9 cellular contexts compared by ENCODE assay signal in genomic region chr16:67804853-67805542, GRCh38. TPM values are rescaled to one million over a fixed set of nuclear protein-coding genes. Genes with fewer than 3 reads are reported as not detected.
A peak's percentile ranks its signal among the peaks of the same experiment; 100 is the strongest.
DNase-seq lines count a peak whose midpoint lies in the region; ATAC-seq and TF ChIP-seq lines count a peak whose summit lies in the region.
"Had no signal": no experiment of that assay in that cellular context is flagged by ENCODE, and none has a peak within 500 bp of the region (broad histone marks: within the 10 kb centered on the region; RNA-seq: fewer than 3 reads in every experiment).

No MANE protein-coding gene starts in this region.

- no peak overlapping the region for H2AFZ ChIP-seq in GM23248

- no peak for TF ChIP-seq EP300 in sigmoid colon (IDR thresholded peaks at IDR 0.05)

- no peak for TF ChIP-seq POLR2A in sigmoid colon (IDR thresholded peaks at IDR 0.05)

- H3K9me3 ChIP-seq in GM23248 (ENCODE audit: low read depth), result no peaks in the 10 kb centered on the region
- H3K9me3 ChIP-seq in sigmoid colon, result no peaks in the 10 kb centered on the region

- no peaks in the 10 kb centered on the region; the same call in 1 of the 2 replicates for H4K20me1 ChIP-seq in GM23248 (ENCODE audit: insufficient read depth)

- intact Hi-C loops in sigmoid colon (cut with DNase I), result loop anchor here (10.0 kb wide), 2 partner anchors 220 to 280 kb away; partner anchors contain the start of genes DDX28, DUS2 and RIPOR1

- H3K27ac Mint-ChIP-seq in T-cell, result peak overlapping the region; percentile 59 to 94

- H3K4me1 Mint-ChIP-seq in T-cell, result peaks cover 54 to 63% (median 58%) of the 10 kb centered on the region in 3 donors

- peaks cover 62% of the 10 kb centered on the region for H3K79me2 ChIP-seq in GM23248 (ENCODE audit: insufficient read depth)

- peak overlapping the region; percentile 76 to 89 (median 87) for H3K4me3 Mint-ChIP-seq in T-cell

- peaks cover 14% of the 10 kb centered on the region for H3K4me1 ChIP-seq in GM23248 (ENCODE audit: insufficient read depth)
- H3K4me1 ChIP-seq in sigmoid colon, result peaks cover 0 to 36% (median 24%) of the 10 kb centered on the region in 4 donors

- peak overlapping the region; percentile 92 for H3K4me2 ChIP-seq in GM23248 (ENCODE audit: unreplicated experiment)

- H3K9me2 ChIP-seq in GM23248 (ENCODE audit: insufficient read depth), result no peaks in the 10 kb centered on the region

- no peaks in the 10 kb centered on the region for H3K9me3 Mint-ChIP-seq in T-cell

- peak overlapping the region; percentile 93 for H3K4me3 ChIP-seq in GM23248
- H3K4me3 ChIP-seq in fibroblast of the aortic adventitia (ENCODE audit: low read depth, low read length), result peak overlapping the region; percentile 97
- peak overlapping the region in 3 of 4 donors; percentile 83 to 99 (median 93) for H3K4me3 ChIP-seq in sigmoid colon

- in situ Hi-C loops in GM23248 (cut with MboI), result loop anchor here (10.0 kb wide), 1 partner anchor 130 kb away; no protein-coding TSS in a partner anchor

- 88 to 95% methylated on average over 4 of the region's 4 CpGs for WGBS in GM23248 (ENCODE audit: low coverage in 1 of 2, low lambda C conversion rate in 2 of 2, missing lambda C conversion rate in 2 of 2), 2 experiments
- WGBS in sigmoid colon, 2 donors, result 74 to 84% methylated on average over 4 of the region's 4 CpGs

- DNase-seq in GM23248 (no peak), T-cell (no peak), fibroblast of the aortic adventitia (ENCODE audit: low read depth) (no peak), sigmoid colon (no peak), NCI-H69 (lab: John Stamatoyannopoulos, UW) (no peak)
- no peak for DNase-seq in activated CD8-positive, alpha-beta memory T cell treated with anti-CD3 and anti-CD28 coated beads, Interleukin-2, amount 50 U/mL, for 48 hours

- H3K36me3 ChIP-seq in GM23248 (ENCODE audit: low read depth) (no peaks in the 10 kb centered on the region), sigmoid colon (peaks cover 0 to 12% (median 2%) of the 10 kb centered on the region in 4 donors)

- no peaks in the 10 kb centered on the region for H3F3A ChIP-seq in GM23248 (ENCODE audit: insufficient read depth)

- H3K27me3 ChIP-seq in GM23248 (replicated peaks; ENCODE audit: insufficient read depth) (no peaks in the 10 kb centered on the region), sigmoid colon (no peaks in the 10 kb centered on the region)

- no peaks in the 10 kb centered on the region for H3K27me3 Mint-ChIP-seq in T-cell

- ATAC-seq in T-cell (replicated peaks in 1 of 4), result no peak
- no peak for ATAC-seq in HG03457 (IDR thresholded peaks at IDR 0.05; ENCODE audit: unreplicated experiment)
- no peak for ATAC-seq in HG03135 (IDR thresholded peaks at IDR 0.05; ENCODE audit: unreplicated experiment)
- ATAC-seq: Right ventricle myocardium inferior had no signal

- H3K36me3 Mint-ChIP-seq in T-cell, result peaks cover 20% of the 10 kb centered on the region

- H3K27ac ChIP-seq in GM23248 (no peak overlapping the region), sigmoid colon (no peak overlapping the region)

- H3K9ac ChIP-seq in GM23248, result peak overlapping the region; percentile 92

- TF ChIP-seq CTCF in fibroblast of the aortic adventitia (IDR thresholded peaks at IDR 0.05; ENCODE audit: insufficient read depth, low read length) (no peak), sigmoid colon (IDR thresholded peaks at IDR 0.05) (no peak)

- POLR2A ChIA-PET in T-cell (lab: Charles Lee), result no interaction called here

- CTCF ChIA-PET in T-cell (lab: Charles Lee), result no interaction called here

RNA-seq across cellular contexts. Expression of gene RANBP10, which starts 1.4 kb away (rescaled TPM):
- total RNA-seq in GM23248 (2014; rRNA removed; shearing (Covaris generic)), result 2.4 and 3.3 TPM in 2 replicates
- 5.8 and 6.1 TPM in 2 replicates for polyA plus RNA-seq in GM23248 (2016; fragmentation: Nextera tagmentation; extraction: Ambion mirVana)
- 10 to 100 TPM; 21.9 to 29.3 (median 24.5) TPM for total RNA-seq in T-cell
- total RNA-seq in fibroblast of the aortic adventitia (ENCODE audit: low replicate concordance), result 3.1 and 6.4 TPM in 2 replicates
- 1 to 10 TPM; 7.1 to 10.0 (median 7.6) TPM for total RNA-seq in sigmoid colon
- 10 to 100 TPM in 1 of 3 donors, 1 to 10 TPM in 2; 4.2 to 15.5 (median 4.6) TPM for polyA plus RNA-seq in sigmoid colon

RNA-seq across cellular contexts. Expression of gene TSNAXIP1, which starts 1.7 kb away (rescaled TPM):
- total RNA-seq in GM23248 (2014; rRNA removed; shearing (Covaris generic)), result 0.65 and 2.4 TPM in 2 replicates
- polyA plus RNA-seq in GM23248 (2016; fragmentation: Nextera tagmentation; extraction: Ambion mirVana), result 0.79 and 1.2 TPM in 2 replicates
- total RNA-seq in T-cell, result under 1 TPM; 0.30 to 0.45 (median 0.37) TPM
- 0.99 and 1.8 TPM in 2 replicates for total RNA-seq in fibroblast of the aortic adventitia (ENCODE audit: low replicate concordance)
- 1 to 10 TPM; 1.1 to 2.9 (median 1.8) TPM for total RNA-seq in sigmoid colon
- polyA plus RNA-seq in sigmoid colon, result under 1 TPM in 2 of 3 donors, not detected in 1; 0.60 to 0.92 TPM

RNA-seq across cellular contexts. Expression of gene THAP11, which starts 37.1 kb away (rescaled TPM):
- 27.9 and 37.9 TPM in 2 replicates for total RNA-seq in GM23248 (2014; rRNA removed; shearing (Covaris generic))
- polyA plus RNA-seq in GM23248 (2016; fragmentation: Nextera tagmentation; extraction: Ambion mirVana), result 23.4 and 23.6 TPM in 2 replicates
- 10 to 100 TPM; 37.9 to 59.9 (median 55.5) TPM for total RNA-seq in T-cell
- total RNA-seq in fibroblast of the aortic adventitia (ENCODE audit: low replicate concordance), result 19.8 and 21.1 TPM in 2 replicates
- 10 to 100 TPM; 63.9 to 85.6 (median 75.2) TPM for total RNA-seq in sigmoid colon
- 10 to 100 TPM; 16.2 to 23.4 (median 20.8) TPM for polyA plus RNA-seq in sigmoid colon

RNA-seq across cellular contexts. Expression of gene NUTF2, which starts 41.7 kb away (rescaled TPM):
- total RNA-seq in GM23248 (2014; rRNA removed; shearing (Covaris generic)), result 52.9 and 119 TPM in 2 replicates
- polyA plus RNA-seq in GM23248 (2016; fragmentation: Nextera tagmentation; extraction: Ambion mirVana), result 268 and 280 TPM in 2 replicates
- total RNA-seq in T-cell, result 10 to 100 TPM; 37.4 to 55.0 (median 48.3) TPM
- total RNA-seq in fibroblast of the aortic adventitia (ENCODE audit: low replicate concordance), result 24.4 and 155 TPM in 2 replicates
- total RNA-seq in sigmoid colon, result 100 to 1,000 TPM in 1 of 4 donors, 10 to 100 TPM in 3; 50.8 to 106 (median 85.4) TPM
- polyA plus RNA-seq in sigmoid colon, result 100 to 1,000 TPM in 1 of 3 donors, 10 to 100 TPM in 2; 93.8 to 115 (median 99.7) TPM

RNA-seq across cellular contexts. Expression of gene CENPT, which starts 42.5 kb away (rescaled TPM):
- total RNA-seq in GM23248 (2014; rRNA removed; shearing (Covaris generic)), result 53.4 and 59.4 TPM in 2 replicates
- polyA plus RNA-seq in GM23248 (2016; fragmentation: Nextera tagmentation; extraction: Ambion mirVana) (54.0 and 63.1 TPM in 2 replicates), sigmoid colon (10 to 100 TPM in 2 of 3 donors, 1 to 10 TPM in 1; 9.6 to 38.3 (median 19.0) TPM)
- total RNA-seq in T-cell (100 to 1,000 TPM in 3 of 5 donors, 10 to 100 TPM in 2; 85.0 to 117 (median 111) TPM), fibroblast of the aortic adventitia (ENCODE audit: low replicate concordance) (28.9 and 39.9 TPM in 2 replicates), sigmoid colon (10 to 100 TPM; 27.5 to 53.7 (median 41.8) TPM)
